Comparison of ENCODE assay signal across 32 cellular contexts in genomic region chr2:86476918-86477317, GRCh38. TPM values are rescaled to one million over a fixed set of nuclear protein-coding genes. Genes with fewer than 3 reads are reported as not detected.
DNase-seq lines count a peak whose midpoint lies in the region; ATAC-seq, FAIRE-seq and TF ChIP-seq lines count a peak whose summit lies in the region.
"Had no signal": no experiment of that assay in that cellular context is flagged by ENCODE, and none has a peak within 500 bp of the region (broad histone marks: within the 10 kb centered on the region; RNA-seq: fewer than 3 reads in every experiment).

No MANE protein-coding gene starts in this region.

- TF ChIP-seq CTCF in astrocyte (IDR thresholded peaks at IDR 0.05; ENCODE audit: insufficient read depth, low read depth, low read length), result no peak
- TF ChIP-seq CTCF in stomach (IDR thresholded peaks at IDR 0.05), result no peak

- no peaks in the 10 kb centered on the region for H3K9me3 Mint-ChIP-seq in activated T-cell treated with anti-CD3 and anti-CD28 coated beads, Interleukin-2, amount 50 U/mL, for 24 hours
- H3K9me3 Mint-ChIP-seq in astrocyte (ENCODE audit: unreplicated experiment), result no peaks in the 10 kb centered on the region
- H3K9me3 Mint-ChIP-seq: activated B cell treated with CpG ODN at 0.5 μM for 24 hours; activated T-cell treated with anti-CD3 and anti-CD28 coated beads, Interleukin-2, amount 50 U/mL, for 72 hours; CD8-positive, alpha-beta T cell; IgD-negative memory B cell; neural progenitor cell had no signal

- H3K27me3 Mint-ChIP-seq in activated T-cell treated with anti-CD3 and anti-CD28 coated beads, Interleukin-2, amount 50 U/mL, for 24 hours, result no peaks in the 10 kb centered on the region
- no peaks in the 10 kb centered on the region for H3K27me3 Mint-ChIP-seq in astrocyte (ENCODE audit: low read depth, unreplicated experiment)
- H3K27me3 Mint-ChIP-seq: activated B cell treated with CpG ODN at 0.5 μM for 24 hours, IgD-negative memory B cell had no signal

- no peak overlapping the region for H3K9ac ChIP-seq in astrocyte (ENCODE audit: low read length)
- H3K9ac ChIP-seq: neural progenitor cell had no signal

- H3K4me1 Mint-ChIP-seq in activated T-cell treated with anti-CD3 and anti-CD28 coated beads, Interleukin-2, amount 50 U/mL, for 24 hours (ENCODE audit: low read depth), result peaks cover 49% of the 10 kb centered on the region
- H3K4me1 Mint-ChIP-seq in astrocyte (ENCODE audit: low read depth, unreplicated experiment), result peaks cover 32% of the 10 kb centered on the region
- H3K4me1 Mint-ChIP-seq: activated B cell treated with CpG ODN at 0.5 μM for 24 hours, IgD-negative memory B cell, neural progenitor cell had no signal

- H3K27ac ChIP-seq in astrocyte (ENCODE audit: low read depth, low read length) (no peak overlapping the region), stomach (peak overlapping the region in 3 of 5 donors; percentile 7 to 25 (median 10))
- H3K27ac ChIP-seq: neural progenitor cell, PC-9, uterus had no signal

- H3K27ac Mint-ChIP-seq in activated T-cell treated with anti-CD3 and anti-CD28 coated beads, Interleukin-2, amount 50 U/mL, for 24 hours, result peak overlapping the region; percentile 13
- peak overlapping the region; percentile 36 for H3K27ac Mint-ChIP-seq in astrocyte (ENCODE audit: unreplicated experiment)
- H3K27ac Mint-ChIP-seq: activated B cell treated with CpG ODN at 0.5 μM for 24 hours; activated T-cell treated with anti-CD3 and anti-CD28 coated beads, Interleukin-2, amount 50 U/mL, for 72 hours; neural progenitor cell had no signal

- H3K4me2 ChIP-seq in astrocyte (ENCODE audit: low read length), result no peak overlapping the region
- H3K4me2 ChIP-seq: neural progenitor cell, PC-9 had no signal

- H3K9me3 ChIP-seq in astrocyte (ENCODE audit: insufficient read depth, low read depth, low read length) (no peaks in the 10 kb centered on the region), stomach (no peaks in the 10 kb centered on the region)
- H3K9me3 ChIP-seq: uterus had no signal

- no peak overlapping the region for H2AFZ ChIP-seq in astrocyte (ENCODE audit: low read depth, low read length)
- H2AFZ ChIP-seq: neural progenitor cell, PC-9 had no signal

- peaks cover 95% of the 10 kb centered on the region for H3K36me3 Mint-ChIP-seq in activated T-cell treated with anti-CD3 and anti-CD28 coated beads, Interleukin-2, amount 50 U/mL, for 24 hours (ENCODE audit: low read depth)
- H3K36me3 Mint-ChIP-seq in astrocyte (ENCODE audit: low read depth, unreplicated experiment), result peaks cover 35% of the 10 kb centered on the region

- peaks cover 46% of the 10 kb centered on the region for H3K36me3 ChIP-seq in astrocyte (ENCODE audit: insufficient read depth, low read length)
- peaks cover 33 to 100% (median 98%) of the 10 kb centered on the region in 4 donors for H3K36me3 ChIP-seq in stomach
- H3K36me3 ChIP-seq: uterus had no signal

- H4K20me1 ChIP-seq in astrocyte (ENCODE audit: insufficient read depth, low read length), result peaks cover 36% of the 10 kb centered on the region

- H3K4me1 ChIP-seq in astrocyte (ENCODE audit: insufficient read depth, low read length), result peaks cover 18% of the 10 kb centered on the region
- peaks cover 5 to 49% (median 31%) of the 10 kb centered on the region in 4 donors for H3K4me1 ChIP-seq in stomach
- H3K4me1 ChIP-seq: neural progenitor cell, uterus had no signal

- ATAC-seq in GM19455 (IDR thresholded peaks at IDR 0.05; ENCODE audit: unreplicated experiment), result no peak
- no peak for ATAC-seq in esophagus mucosa
- ATAC-seq: activated T-cell treated with anti-CD3 and anti-CD28 coated beads, Interleukin-2, amount 50 U/mL, for 72 hours; CD8-positive, alpha-beta T cell; sciatic nerve had no signal

- no peak for DNase-seq in activated T-cell treated with anti-CD3 and anti-CD28 coated beads, Interleukin-2, amount 50 U/mL, for 24 hours
- no peak for DNase-seq in activated T-cell treated with anti-CD3 and anti-CD28 coated beads, Interleukin-2, amount 50 U/mL, for 1 hour
- DNase-seq in astrocyte (ENCODE audit: low read depth) (no peak), iris pigment epithelial cell (ENCODE audit: low read depth) (peak; percentile 12), stomach (peak; percentile 26), AG20443 (ENCODE audit: low spot score) (no peak)
- DNase-seq: 8988T; activated B cell treated with CpG ODN at 0.5 μM for 24 hours; activated CD4-positive, alpha-beta T cell treated with anti-CD3 and anti-CD28 coated beads, Interleukin-2, amount 50 U/mL, for 1 hour; activated naive CD4-positive, alpha-beta T cell; activated T-cell treated with anti-CD3 and anti-CD28 coated beads, Interleukin-2, amount 50 U/mL, for 72 hours; CD8-positive, alpha-beta T cell; GOT3; kidney; NCI-H1092; NCI-H2029; NCI-H526; NK-92 treated with Interleukin-12 subunit alpha and Interleukin-12 subunit beta, amount 100 ng/mL, for 24 hours; PC-9; posterior cingulate gyrus; SHP77; stimulated activated CD4-positive, alpha-beta T cell treated with anti-CD3 and anti-CD28 coated beads, Interleukin-12 subunit alpha, Interleukin-12 subunit beta, amount 100 ng/mL, for 4 hours; stimulated activated CD4-positive, alpha-beta T cell treated with anti-CD3 and anti-CD28 coated beads, Interleukin-4, amount 100 ng/mL, for 1 hour; SW 1271; uterus had no signal

- TF ChIP-seq EP300 in stomach (IDR thresholded peaks at IDR 0.05), result no peak

- no peak overlapping the region for H3K4me3 Mint-ChIP-seq in activated T-cell treated with anti-CD3 and anti-CD28 coated beads, Interleukin-2, amount 50 U/mL, for 24 hours
- no peak overlapping the region for H3K4me3 Mint-ChIP-seq in astrocyte (ENCODE audit: unreplicated experiment)
- H3K4me3 Mint-ChIP-seq: activated B cell treated with CpG ODN at 0.5 μM for 24 hours; activated T-cell treated with anti-CD3 and anti-CD28 coated beads, Interleukin-2, amount 50 U/mL, for 72 hours; CD8-positive, alpha-beta T cell; IgD-negative memory B cell; neural progenitor cell had no signal

- H3K27me3 ChIP-seq in astrocyte (ENCODE audit: insufficient read depth, low read length) (no peaks in the 10 kb centered on the region), stomach (no peaks in the 10 kb centered on the region)
- H3K27me3 ChIP-seq: neural progenitor cell, uterus had no signal

- FAIRE-seq in astrocyte (lab: Jason Lieb, UNC), result no peak
- FAIRE-seq: endothelial cell of umbilical vein, GM12892, kidney had no signal

- H3K79me2 ChIP-seq in astrocyte (ENCODE audit: insufficient read depth, low read length), result no peaks in the 10 kb centered on the region

- H3K4me3 ChIP-seq in astrocyte (ENCODE audit: insufficient read depth, low read depth, low read length), result no peak overlapping the region
- H3K4me3 ChIP-seq in stomach, result no peak overlapping the region
- H3K4me3 ChIP-seq: neural progenitor cell, PC-9, uterus had no signal

- 27 to 53% (median 38%) methylated on average over 3 of the region's 3 CpGs for WGBS in stomach, 5 donors

- TF ChIP-seq POLR2A in stomach (IDR thresholded peaks at IDR 0.05), result no peak

- intact Hi-C loops in stomach (cut with DNase I; ENCODE audit: low total_unique reads), result no loop called here

RNA-seq across cellular contexts. Expression of gene KDM3A, which starts 35.7 kb away (rescaled TPM):
- total RNA-seq in astrocyte, result 76.2 and 83.4 TPM in 2 replicates
- total RNA-seq in stomach, result 100 to 1,000 TPM in 1 of 5 donors, 10 to 100 TPM in 4; 27.5 to 101 (median 92.8) TPM
- polyA plus RNA-seq in stomach, result 10 to 100 TPM; 10.4 to 20.0 (median 13.6) TPM
- 32.0 TPM for total RNA-seq in esophagus mucosa

Comparison
In these comparisons a context has a peak if more than half of its experiments do, and no peak if none do; other contexts are left out.
1. DNase-seq: peak in iris pigment epithelial cell (single experiment) and stomach (single experiment); none in activated T-cell treated with anti-CD3 and anti-CD28 coated beads, Interleukin-2, amount 50 U/mL, for 24 hours (single experiment), activated T-cell treated with anti-CD3 and anti-CD28 coated beads, Interleukin-2, amount 50 U/mL, for 1 hour (single experiment), astrocyte (single experiment) and AG20443 (single experiment).